8 cellular contexts compared by ENCODE assay signal in genomic region chr1:182601416-182601786, GRCh38. TPM values are rescaled to one million over a fixed set of nuclear protein-coding genes. Genes with fewer than 3 reads are reported as not detected.
DNase-seq lines count a peak whose midpoint lies in the region; ATAC-seq and TF ChIP-seq lines count a peak whose summit lies in the region.

No MANE protein-coding gene starts in this region.

- H3K27ac ChIP-seq in BLaER1 treated with 17β-estradiol and CSF1 and Interleukin-3, amounts not matched to agents 10 nM and 100 nM, result peak overlapping the region in 10 of 11 experiments; percentile 9 to 84 (median 59); a peak in 16 of 22 replicates
- H3K27ac ChIP-seq in WERI-Rb-1, result peak overlapping the region; percentile 51
- H3K27ac ChIP-seq in layer of hippocampus (ENCODE audit: low read depth, low read length), result peak overlapping the region; percentile 58

- H3K4me3 ChIP-seq in BLaER1 treated with 17β-estradiol and CSF1 and Interleukin-3, amounts not matched to agents 10 nM and 100 nM, result peak overlapping the region; percentile 62 to 86 (median 72)
- H3K4me3 ChIP-seq in H7 (ENCODE audit: insufficient read depth, low read depth, low read length) (no peak overlapping the region), WERI-Rb-1 (ENCODE audit: low read depth, low read length) (no peak overlapping the region)

- peak; percentile 27; the same call in 1 of the 2 replicates for TF ChIP-seq CTCF in WERI-Rb-1 (IDR thresholded peaks at IDR 0.05; ENCODE audit: low read depth, low read length)

- H3K4me1 ChIP-seq in BLaER1 treated with 17β-estradiol and CSF1 and Interleukin-3, amounts not matched to agents 10 nM and 100 nM, result peaks cover 62 to 77% (median 70%) of the 10 kb centered on the region in 10 experiments

- no peak for ATAC-seq in HG03039 (IDR thresholded peaks at IDR 0.05; ENCODE audit: unreplicated experiment)

- H3K9ac ChIP-seq in BLaER1 treated with 17β-estradiol and CSF1 and Interleukin-3, amounts not matched to agents 10 nM and 100 nM, result peak overlapping the region; percentile 67 to 88 (median 75); a peak in 21 of 22 replicates

- no peaks in the 10 kb centered on the region for H3K9me3 ChIP-seq in BLaER1 treated with 17β-estradiol and CSF1 and Interleukin-3, amounts not matched to agents 10 nM and 100 nM (replicated peaks in 1 of 11)
- no peaks in the 10 kb centered on the region for H3K9me3 ChIP-seq in WERI-Rb-1 (ENCODE audit: severe bottlenecking)

- H4K20me1 ChIP-seq in BLaER1 treated with 17β-estradiol and CSF1 and Interleukin-3, amounts not matched to agents 10 nM and 100 nM, result peaks cover 0 to 60% (median 41%) of the 10 kb centered on the region in 11 experiments; a peak in 17 of 22 replicates

- DNase-seq in H7 (peak; percentile 84), NCI-H345 treated with DMSO at 0.1 percent for 48 hours (lab: John Stamatoyannopoulos, UW; ENCODE audit: unreplicated experiment) (peak; percentile 62), WERI-Rb-1 (peak; percentile 64), cerebellar cortex (ENCODE audit: low spot score) (peak; percentile 94)
- DNase-seq in stimulated activated CD4-positive, alpha-beta T cell treated with anti-CD3 and anti-CD28 coated beads, Interleukin-2, amount 100 ng/mL, for 48 hours, result peak; percentile 65 to 74

- H3K4me2 ChIP-seq in BLaER1 treated with 17β-estradiol and CSF1 and Interleukin-3, amounts not matched to agents 10 nM and 100 nM, result peak overlapping the region; percentile 91 to 98 (median 96)

- peaks cover 19 to 48% (median 36%) of the 10 kb centered on the region in 11 experiments; a peak in 21 of 22 replicates for H3K36me3 ChIP-seq in BLaER1 treated with 17β-estradiol and CSF1 and Interleukin-3, amounts not matched to agents 10 nM and 100 nM
- H3K36me3 ChIP-seq in H7 (replicated peaks; ENCODE audit: control insufficient read depth, insufficient read depth, low read length) (peaks cover 14% of the 10 kb centered on the region), WERI-Rb-1 (no peaks in the 10 kb centered on the region)

- 0 out of 22 replicates have a peak, but pooled peaks cover 0 to 4% (median 0%) of the 10 kb centered on the region in 11 experiments for H3K27me3 ChIP-seq in BLaER1 treated with 17β-estradiol and CSF1 and Interleukin-3, amounts not matched to agents 10 nM and 100 nM
- H3K27me3 ChIP-seq in H7 (ENCODE audit: control insufficient read depth, insufficient read depth, low read length) (peaks cover 16% of the 10 kb centered on the region), WERI-Rb-1 (ENCODE audit: insufficient read depth, low read depth, severe bottlenecking) (no peaks in the 10 kb centered on the region), layer of hippocampus (ENCODE audit: control insufficient read depth, insufficient read depth, low read length) (no peaks in the 10 kb centered on the region)

RNA-seq across cellular contexts. Expression of gene RGS16, which starts 2.8 kb away (rescaled TPM):
- 22.0 and 29.1 TPM in 2 replicates for total RNA-seq in H7 (2014; rRNA removed; shearing (Covaris generic))

RNA-seq across cellular contexts. Expression of gene RNASEL, which starts 12.3 kb away (rescaled TPM):
- 0.85 and 1.2 TPM in 2 replicates for total RNA-seq in H7 (2014; rRNA removed; shearing (Covaris generic))

Comparison
In these comparisons a context has a peak if more than half of its experiments do, and no peak if none do; other contexts are left out.
1. H3K4me3 ChIP-seq: peak in BLaER1 treated with 17β-estradiol and CSF1 and Interleukin-3, amounts not matched to agents 10 nM and 100 nM (10 of 10); none in H7 (single experiment) and WERI-Rb-1 (single experiment).
2. Peak in every context shown above with its lines, with median percentiles within 50 percentile points of each other: H3K27ac ChIP-seq and DNase-seq.